ENCODE assay signal across 15 cellular contexts in the genomic region with DNA sequence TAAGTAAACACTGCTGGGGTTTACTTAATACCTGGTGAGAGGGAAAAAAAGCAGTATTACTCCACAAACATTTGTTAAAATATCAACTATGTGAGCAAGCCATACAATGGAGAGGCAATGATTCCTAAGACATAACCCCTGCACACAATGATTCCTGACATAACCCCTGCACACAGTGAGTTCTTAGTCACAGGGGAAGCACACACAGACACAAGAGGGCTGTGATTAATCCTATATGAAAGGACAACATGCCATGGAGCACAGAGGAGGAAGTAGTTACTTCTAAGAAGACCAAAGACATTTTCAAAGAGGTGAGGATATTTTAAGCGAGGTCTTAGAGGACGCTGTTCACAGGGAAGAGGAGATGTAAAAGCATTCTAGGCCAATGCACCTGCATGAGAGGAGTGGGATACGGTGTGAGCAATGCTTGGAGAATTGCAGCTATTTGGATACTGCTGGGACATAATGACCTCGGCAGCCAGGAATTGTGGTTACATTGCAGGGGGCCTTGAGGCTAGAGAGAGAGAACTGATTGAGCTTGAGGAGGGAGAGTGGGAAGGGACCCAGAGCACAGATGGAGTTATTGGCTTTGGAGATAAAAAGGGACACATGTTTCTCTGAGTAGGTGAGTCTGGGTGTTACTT.
DNase-seq lines count a peak whose midpoint lies in the region; TF ChIP-seq lines count a peak whose summit lies in the region.
"Had no signal": no experiment of that assay in that cellular context is flagged by ENCODE, and none has a peak within 500 bp of the region (broad histone marks: within the 10 kb centered on the region; RNA-seq: fewer than 3 reads in every experiment).

No MANE protein-coding gene starts in this region.

- no peak overlapping the region for H3K9ac ChIP-seq in mesenchymal stem cell (ENCODE audit: low read length)

- H3K4me1 ChIP-seq in mesenchymal stem cell (ENCODE audit: control insufficient read depth, insufficient read depth, low read depth, low read length) = peaks cover 3% of the 10 kb centered on the region
- H3K4me1 ChIP-seq: Caco-2, heart right ventricle, lower lobe of right lung had no signal

- H3K23ac ChIP-seq in mesenchymal stem cell (ENCODE audit: low read length in 2 of 2) = no peak overlapping the region

- H3K36me3 ChIP-seq in mesenchymal stem cell (ENCODE audit: control insufficient read depth in 1 of 2, insufficient read depth in 2 of 2, low read depth in 1 of 2, low read length in 2 of 2) = no peaks in the 10 kb centered on the region
- H3K36me3 ChIP-seq: heart right ventricle, lower lobe of right lung had no signal

- DNase-seq in EL (peak; percentile 6), NCI-H69 (lab: John Stamatoyannopoulos, UW) (peak; percentile 78), dorsolateral prefrontal cortex (no peak), mesenchymal stem cell (no peak), HuH-7.5 (ENCODE audit: low spot score) (no peak), GM10266 (ENCODE audit: extremely low spot score) (no peak), NCI-H510A (lab: John Stamatoyannopoulos, UW) (no peak), midbrain (lab: John Stamatoyannopoulos, UW) (no peak)
- DNase-seq: activated CD4-positive, CD25-positive, alpha-beta regulatory T cell; activated effector memory CD4-positive, alpha-beta T cell treated with anti-CD3 and anti-CD28 coated beads, Interleukin-2, amount 50 U/mL, for 16 hours; anterior cingulate cortex; heart right ventricle; lower lobe of right lung; NCI-H2029 treated with DMSO at 0.1 percent for 48 hours had no signal

- H3K4me3 ChIP-seq in dorsolateral prefrontal cortex (no peak overlapping the region), mesenchymal stem cell (ENCODE audit: insufficient read depth in 1 of 2, low read depth in 1 of 2, low read length in 2 of 2) (no peak overlapping the region)
- H3K4me3 ChIP-seq: heart right ventricle, lower lobe of right lung had no signal

- H4K8ac ChIP-seq in mesenchymal stem cell (ENCODE audit: low read length) = no peak overlapping the region

- no peak overlapping the region for H3K4ac ChIP-seq in mesenchymal stem cell (ENCODE audit: low read depth in 1 of 2, low read length in 2 of 2)

- H3K27me3 ChIP-seq in dorsolateral prefrontal cortex (no peaks in the 10 kb centered on the region), mesenchymal stem cell (ENCODE audit: control insufficient read depth in 1 of 2, insufficient read depth in 1 of 2, low read length in 2 of 2) (no peaks in the 10 kb centered on the region)

- no peak overlapping the region for H3K18ac ChIP-seq in mesenchymal stem cell (ENCODE audit: low read depth in 1 of 2, low read length in 2 of 2)

- no peak overlapping the region for H2BK120ac ChIP-seq in mesenchymal stem cell (ENCODE audit: low read depth, low read length)

- H4K91ac ChIP-seq in mesenchymal stem cell (ENCODE audit: low read length) = no peak overlapping the region

- no peak overlapping the region for H2BK15ac ChIP-seq in mesenchymal stem cell (ENCODE audit: low read depth, poor library complexity, severe bottlenecking)

- no peak overlapping the region for H3K14ac ChIP-seq in mesenchymal stem cell (ENCODE audit: low read length in 2 of 2)

- H3K79me1 ChIP-seq in mesenchymal stem cell (replicated peaks; ENCODE audit: low read length, poor library complexity, severe bottlenecking) = no peaks in the 10 kb centered on the region

- intact Hi-C loops in dorsolateral prefrontal cortex (cut with DNase I) = no loop called here

- H2BK12ac ChIP-seq in mesenchymal stem cell (ENCODE audit: low read length in 2 of 2) = no peak overlapping the region

- no peak overlapping the region for H2AK5ac ChIP-seq in mesenchymal stem cell (ENCODE audit: low read length, severe bottlenecking)

- no peaks in the 10 kb centered on the region for H3K9me3 ChIP-seq in mesenchymal stem cell (ENCODE audit: control insufficient read depth, low read length)
- H3K9me3 ChIP-seq: Caco-2, heart right ventricle, lower lobe of right lung had no signal

- TF ChIP-seq CTCF in dorsolateral prefrontal cortex (IDR thresholded peaks at IDR 0.05 in 54 of 56, conservative IDR thresholded peaks at IDR 0.05 in 2 of 56; ENCODE audit: low read depth in 1 of 56, partially characterized antibody in 56 of 56) (no peak), GM10266 (IDR thresholded peaks at IDR 0.05; ENCODE audit: control insufficient read depth, insufficient read depth, low read depth, missing control alignments) (no peak)

- no peak overlapping the region for H2AFZ ChIP-seq in mesenchymal stem cell (ENCODE audit: low read depth, low read length)

- 11% methylated on average over 4 of the region's 4 CpGs for WGBS in mesenchymal stem cell

- H3K27ac ChIP-seq in dorsolateral prefrontal cortex = peak overlapping the region in 49 of 59 donors; percentile 2 to 79 (median 48)
- peak overlapping the region; percentile 85 for H3K27ac ChIP-seq in mesenchymal stem cell (ENCODE audit: low read length, poor library complexity, severe bottlenecking)
- H3K27ac ChIP-seq: heart right ventricle, lower lobe of right lung had no signal

- H2BK5ac ChIP-seq in mesenchymal stem cell (ENCODE audit: low read depth, low read length, poor library complexity, severe bottlenecking) = no peak overlapping the region

- peak overlapping the region; percentile 18 for H3K4me2 ChIP-seq in mesenchymal stem cell (ENCODE audit: low read length, poor library complexity, severe bottlenecking)

Comparison
In these comparisons a context has a peak if more than half of its experiments do, and no peak if none do; other contexts are left out.
1. DNase-seq: peak in EL (single experiment) and NCI-H69 (single experiment); none in dorsolateral prefrontal cortex (0 of 10), mesenchymal stem cell (single experiment), HuH-7.5 (single experiment), GM10266 (single experiment), NCI-H510A (single experiment) and midbrain (single experiment).